24 cellular contexts compared by ENCODE assay signal in the genomic region with DNA sequence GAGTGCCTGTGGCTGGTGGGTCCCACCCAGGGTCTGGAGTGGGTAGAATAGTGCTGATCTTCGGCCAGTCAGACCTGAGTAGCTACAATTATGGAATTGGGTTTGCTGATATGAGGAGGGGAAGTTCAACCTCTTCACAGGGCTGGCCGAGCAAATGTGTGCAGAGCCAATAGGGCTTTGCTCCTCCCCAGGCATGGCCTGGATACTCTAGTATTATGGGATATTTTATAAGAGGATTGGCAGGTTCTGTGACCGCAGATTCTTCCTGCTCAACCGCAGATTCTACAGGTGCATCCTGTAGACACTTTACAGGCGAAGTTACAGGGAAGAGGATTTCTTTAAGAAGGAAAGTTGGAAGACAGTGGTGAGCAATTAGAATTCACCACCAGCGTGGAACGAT.
DNase-seq lines count a peak whose midpoint lies in the region; ATAC-seq and FAIRE-seq lines count a peak whose summit lies in the region.
"Had no signal": no experiment of that assay in that cellular context is flagged by ENCODE, and none has a peak within 500 bp of the region (broad histone marks: within the 10 kb centered on the region; RNA-seq: fewer than 3 reads in every experiment).

No MANE protein-coding gene starts in this region.

- H4K20me1 ChIP-seq in BLaER1: peaks cover 78% of the 10 kb centered on the region

- H3K4me3 ChIP-seq in BLaER1: no peak overlapping the region
- H3K4me3 ChIP-seq: heart right ventricle, neural progenitor cell had no signal

- peaks cover 47% of the 10 kb centered on the region for H3K4me1 ChIP-seq in BLaER1

- peak overlapping the region; percentile 83 for H3K4me2 ChIP-seq in BLaER1
- H3K4me2 ChIP-seq: neural progenitor cell had no signal

- FAIRE-seq in HTR-8/SVneo (lab: Jason Lieb, UNC): no peak

- H3K9me3 Mint-ChIP-seq in T-helper 2 cell treated with Interferon-gamma antibody and Interleukin-4, amounts not matched to agents 5 μg/mL and 100 μg/mL, for 36 hours: no peaks in the 10 kb centered on the region
- no peaks in the 10 kb centered on the region for H3K9me3 Mint-ChIP-seq in memory B cell
- H3K9me3 Mint-ChIP-seq: neural progenitor cell had no signal

- H3K27me3 Mint-ChIP-seq in T-helper 2 cell treated with Interferon-gamma antibody and Interleukin-4, amounts not matched to agents 5 μg/mL and 100 μg/mL, for 36 hours (ENCODE audit: low read depth): no peaks in the 10 kb centered on the region
- no peaks in the 10 kb centered on the region for H3K27me3 Mint-ChIP-seq in memory B cell

- H3K36me3 Mint-ChIP-seq in T-helper 2 cell treated with Interferon-gamma antibody and Interleukin-4, amounts not matched to agents 5 μg/mL and 100 μg/mL, for 36 hours (ENCODE audit: low read depth): peaks cover 21% of the 10 kb centered on the region
- H3K36me3 Mint-ChIP-seq in memory B cell: peaks cover 28% of the 10 kb centered on the region

- H3K4me3 Mint-ChIP-seq in T-helper 2 cell treated with Interferon-gamma antibody and Interleukin-4, amounts not matched to agents 5 μg/mL and 100 μg/mL, for 36 hours: peak overlapping the region; percentile 21
- no peak overlapping the region for H3K4me3 Mint-ChIP-seq in memory B cell
- H3K4me3 Mint-ChIP-seq: immature natural killer cell, neural progenitor cell had no signal

- H3K9ac ChIP-seq in BLaER1: no peak overlapping the region
- H3K9ac ChIP-seq: neural progenitor cell had no signal

- peaks cover 25% of the 10 kb centered on the region for H3K4me1 Mint-ChIP-seq in T-helper 2 cell treated with Interferon-gamma antibody and Interleukin-4, amounts not matched to agents 5 μg/mL and 100 μg/mL, for 36 hours (ENCODE audit: low read depth)
- H3K4me1 Mint-ChIP-seq in memory B cell: peaks cover 33% of the 10 kb centered on the region

- peak overlapping the region; percentile 71; the same call in 1 of the 2 replicates for H3K27ac ChIP-seq in BLaER1
- H3K27ac ChIP-seq in KOPT-K1 (ENCODE audit: low read depth, low read length, poor library complexity, severe bottlenecking): peak overlapping the region; percentile 74
- H3K27ac ChIP-seq: heart right ventricle, neural progenitor cell had no signal

- DNase-seq in T-helper 2 cell treated with Interferon-gamma antibody and Interleukin-4, amounts not matched to agents 5 μg/mL and 100 μg/mL, for 36 hours (ENCODE audit: low spot score): no peak
- no peak for DNase-seq in T-helper 2 cell
- no peak for DNase-seq in memory B cell (ENCODE audit: low spot score in 2 of 2)
- DNase-seq in HTR-8/SVneo (ENCODE audit: insufficient read length, low spot score): no peak
- no peak for DNase-seq in NCI-H748 treated with DMSO at 0.1 percent for 48 hours (lab: John Stamatoyannopoulos, UW)
- DNase-seq: 8988T; activated CD4-positive, alpha-beta T cell treated with anti-CD3 and anti-CD28 coated beads, Interleukin-2, amount 50 U/mL, for 1 hour; activated naive CD4-positive, alpha-beta T cell treated with Interleukin-2 at 50 U/mL for 16 hours; Calu3; cerebellar nuclear complex; erythroblast; foreskin fibroblast; heart right ventricle; immature natural killer cell; left ventricle myocardium superior; NCI-H510A treated with DMSO at 0.1 percent for 48 hours; SIG-M5; stimulated activated CD4-positive, alpha-beta T cell treated with anti-CD3 and anti-CD28 coated beads, Interleukin-1b, Interleukin-23, amount 100 ng/mL, for 48 hours; stimulated activated naive CD4-positive, alpha-beta T cell treated with Interleukin-2 at 50 U/mL for 16 hours had no signal

- H3K9me3 ChIP-seq in BLaER1: no peaks in the 10 kb centered on the region
- no peaks in the 10 kb centered on the region for H3K9me3 ChIP-seq in KOPT-K1 (ENCODE audit: insufficient read depth, low read length, poor library complexity, severe bottlenecking)
- H3K9me3 ChIP-seq: heart right ventricle had no signal

- H3K27me3 ChIP-seq in BLaER1: no peaks in the 10 kb centered on the region
- H3K27me3 ChIP-seq: heart right ventricle, neural progenitor cell had no signal

- H3K36me3 ChIP-seq in BLaER1 (peaks cover 67% of the 10 kb centered on the region), KOPT-K1 (ENCODE audit: insufficient read depth, low read length) (peaks cover 53% of the 10 kb centered on the region)
- H3K36me3 ChIP-seq: neural progenitor cell had no signal

- peak overlapping the region; percentile 1 for H3K27ac Mint-ChIP-seq in T-helper 2 cell treated with Interferon-gamma antibody and Interleukin-4, amounts not matched to agents 5 μg/mL and 100 μg/mL, for 36 hours
- peak overlapping the region; percentile 32 for H3K27ac Mint-ChIP-seq in memory B cell
- H3K27ac Mint-ChIP-seq: neural progenitor cell had no signal

- ATAC-seq in memory B cell (ENCODE audit: low read depth): no peak
- no peak for ATAC-seq in HG03469 (IDR thresholded peaks at IDR 0.05; ENCODE audit: unreplicated experiment)
- ATAC-seq: heart right ventricle, left ventricle myocardium superior, Panc1 had no signal
